In genomic region chr19:19115954-19116353, GRCh38 we compare ENCODE assay signal across 8 cellular contexts. TPM values are rescaled to one million over a fixed set of nuclear protein-coding genes. Genes with fewer than 3 reads are reported as not detected.
DNase-seq lines count a peak whose midpoint lies in the region; ATAC-seq, FAIRE-seq and TF ChIP-seq lines count a peak whose summit lies in the region.

No MANE protein-coding gene starts in this region.

- no peaks in the 10 kb centered on the region for H3K9me3 ChIP-seq in small intestine (ENCODE audit: control insufficient read depth, low read depth)

- H3K27ac ChIP-seq in VCaP: no peak overlapping the region
- H3K27ac ChIP-seq in small intestine (ENCODE audit: low read depth in 1 of 2, low read length in 1 of 2): no peak overlapping the region

- TF ChIP-seq CTCF in AG10803 (conservative IDR thresholded peaks at IDR 0.05; ENCODE audit: low read length): peak; percentile 53
- peak; percentile 26 for TF ChIP-seq CTCF in VCaP (conservative IDR thresholded peaks at IDR 0.05)

- H3K36me3 ChIP-seq in small intestine (ENCODE audit: control insufficient read depth in 2 of 2, insufficient read depth in 2 of 2, low read length in 2 of 2): no peaks in the 10 kb centered on the region

- H3K4me3 ChIP-seq in AG10803 (ENCODE audit: low read length) (no peak overlapping the region), small intestine (ENCODE audit: low read depth in 1 of 2, low read length in 2 of 2) (no peak overlapping the region)

- H3K27me3 ChIP-seq in small intestine (ENCODE audit: control insufficient read depth in 2 of 2, insufficient read depth in 2 of 2, low read length in 2 of 2): no peaks in the 10 kb centered on the region

- TF ChIP-seq POLR2A in H54 (IDR thresholded peaks at IDR 0.05; ENCODE audit: low read depth, low read length): no peak

- ATAC-seq in HG03159 (IDR thresholded peaks at IDR 0.05; ENCODE audit: unreplicated experiment): no peak
- no peak for ATAC-seq in GM18868 (IDR thresholded peaks at IDR 0.05; ENCODE audit: unreplicated experiment)

- DNase-seq in AG10803 (ENCODE audit: low read depth) (no peak), H54 (ENCODE audit: insufficient read length, low spot score) (peak; percentile 37), small intestine (peak; percentile 50), HT-29 (ENCODE audit: low spot score) (no peak)
- DNase-seq in effector CD4-positive, alpha-beta T cell: peak; percentile 27

- no peak for FAIRE-seq in H54 (lab: Jason Lieb, UNC)
- FAIRE-seq in small intestine (lab: Jason Lieb, UNC): no peak

- 69 to 78% (median 70%) methylated on average over 9 of the region's 9 CpGs for WGBS in small intestine, 3 donors

- no peaks in the 10 kb centered on the region for H3K4me1 ChIP-seq in small intestine (ENCODE audit: control insufficient read depth in 2 of 2, insufficient read depth in 1 of 2, low read depth in 1 of 2, low read length in 1 of 2)

RNA-seq across cellular contexts. Expression of gene TMEM161A, which starts 22.3 kb away (rescaled TPM):
- 10 to 100 TPM in 1 of 3 donors, 1 to 10 TPM in 2; 8.1 to 26.8 (median 9.4) TPM for polyA plus RNA-seq in small intestine
- total RNA-seq in HT-29 (2014; rRNA removed; shearing (Covaris generic)): 59.0 and 63.8 TPM in 2 replicates

RNA-seq across cellular contexts. Expression of gene SLC25A42, which starts 52.2 kb away (rescaled TPM):
- 1 to 10 TPM; 5.6 to 10.0 (median 8.7) TPM for polyA plus RNA-seq in small intestine
- total RNA-seq in HT-29 (2014; rRNA removed; shearing (Covaris generic)): 2.4 and 3.2 TPM in 2 replicates

RNA-seq across cellular contexts. Expression of gene MEF2B, which starts 54.1 kb away (rescaled TPM):
- 1 to 10 TPM; 1.5 to 3.2 (median 2.5) TPM for polyA plus RNA-seq in small intestine
- total RNA-seq in HT-29 (2014; rRNA removed; shearing (Covaris generic)): 0.38 and 0.55 TPM in 2 replicates

Comparison
In these comparisons a context has a peak if more than half of its experiments do, and no peak if none do; other contexts are left out.
1. DNase-seq: peak in H54 (single experiment), effector CD4-positive, alpha-beta T cell (single experiment) and small intestine (single experiment); none in AG10803 (single experiment) and HT-29 (single experiment).